Comparison of ENCODE assay signal across 19 cellular contexts in genomic region chr12:49794811-49795653, GRCh38. TPM values are rescaled to one million over a fixed set of nuclear protein-coding genes. Genes with fewer than 3 reads are reported as not detected.
DNase-seq lines count a peak whose midpoint lies in the region; ATAC-seq and TF ChIP-seq lines count a peak whose summit lies in the region.
"Had no signal": no experiment of that assay in that cellular context is flagged by ENCODE, and none has a peak within 500 bp of the region (broad histone marks: within the 10 kb centered on the region; RNA-seq: fewer than 3 reads in every experiment).

No MANE protein-coding gene starts in this region.

- H3K27ac ChIP-seq in breast epithelium (no peak overlapping the region), PC-3 (ENCODE audit: low read length) (no peak overlapping the region)
- H3K27ac ChIP-seq: 22Rv1 had no signal

- H3K9me2 ChIP-seq in PC-3 (replicated peaks; ENCODE audit: low read length): no peaks in the 10 kb centered on the region
- H3K9me2 ChIP-seq: SK-N-SH had no signal

- H3K9me3 ChIP-seq in breast epithelium: no peaks in the 10 kb centered on the region
- no peaks in the 10 kb centered on the region for H3K9me3 ChIP-seq in PC-3 (ENCODE audit: low read length)
- H3K9me3 ChIP-seq: HAP-1, SK-N-SH had no signal

- no peak overlapping the region for H3K9ac ChIP-seq in PC-3 (ENCODE audit: low read length)
- H3K9ac ChIP-seq: SK-N-SH had no signal

- H3K4me3 Mint-ChIP-seq in MCF 10A (ENCODE audit: unreplicated experiment) (no peak overlapping the region), nephron progenitor cell (no peak overlapping the region)
- no peak overlapping the region for H3K4me3 Mint-ChIP-seq in stimulated activated naive B cell treated with anti-CD40 and anti-IgM and Interleukin-4, amounts not matched to agents 10 μg/mL and 1 μg/mL and 100 μg/mL, for 72 hours
- H3K4me3 Mint-ChIP-seq: T-cell had no signal

- peaks cover 17% of the 10 kb centered on the region for H3K36me3 Mint-ChIP-seq in MCF 10A (ENCODE audit: insufficient read depth, unreplicated experiment)
- peaks cover 12% of the 10 kb centered on the region for H3K36me3 Mint-ChIP-seq in nephron progenitor cell (ENCODE audit: low read depth)
- H3K36me3 Mint-ChIP-seq in stimulated activated naive B cell treated with anti-CD40 and anti-IgM and Interleukin-4, amounts not matched to agents 10 μg/mL and 1 μg/mL and 100 μg/mL, for 72 hours: peaks cover 21 to 33% of the 10 kb centered on the region in 2 donors

- H3K27me3 Mint-ChIP-seq in MCF 10A (ENCODE audit: insufficient read depth, unreplicated experiment) (no peaks in the 10 kb centered on the region), nephron progenitor cell (ENCODE audit: low read depth, poor library complexity) (no peaks in the 10 kb centered on the region)
- no peaks in the 10 kb centered on the region for H3K27me3 Mint-ChIP-seq in stimulated activated naive B cell treated with anti-CD40 and anti-IgM and Interleukin-4, amounts not matched to agents 10 μg/mL and 1 μg/mL and 100 μg/mL, for 72 hours
- H3K27me3 Mint-ChIP-seq: T-cell had no signal

- H3K4me3 ChIP-seq in breast epithelium (no peak overlapping the region), PC-3 (ENCODE audit: low read length) (no peak overlapping the region)
- H3K4me3 ChIP-seq: GM12878, HAP-1 had no signal

- no peaks in the 10 kb centered on the region for H3F3A ChIP-seq in PC-3 (ENCODE audit: low read length, unreplicated experiment)

- H3K27me3 ChIP-seq in breast epithelium (no peaks in the 10 kb centered on the region), PC-3 (ENCODE audit: low read length) (no peaks in the 10 kb centered on the region)

- TSS peak; percentile 28 for BruUV-seq in MCF 10A (replicated peaks; lab: Mats Ljungman, UMichigan)
- TSS peak; percentile 16 for BruUV-seq in PC-3 (replicated peaks; lab: Mats Ljungman, UMichigan)

- TF ChIP-seq POLR2A in breast epithelium (IDR thresholded peaks at IDR 0.05): no peak

- H3K36me3 ChIP-seq in breast epithelium: peaks cover 5% of the 10 kb centered on the region
- H3K36me3 ChIP-seq in PC-3 (ENCODE audit: low read depth, low read length): no peaks in the 10 kb centered on the region

- H3K4me1 Mint-ChIP-seq in MCF 10A (ENCODE audit: insufficient read depth, unreplicated experiment) (no peaks in the 10 kb centered on the region), nephron progenitor cell (peaks cover 14% of the 10 kb centered on the region)
- H3K4me1 Mint-ChIP-seq in stimulated activated naive B cell treated with anti-CD40 and anti-IgM and Interleukin-4, amounts not matched to agents 10 μg/mL and 1 μg/mL and 100 μg/mL, for 72 hours: no peaks in the 10 kb centered on the region
- H3K4me1 Mint-ChIP-seq: T-cell had no signal

- no peak overlapping the region for H3K4me2 ChIP-seq in PC-3 (ENCODE audit: low read length)
- H3K4me2 ChIP-seq: SK-N-SH had no signal

- POLR2A ChIA-PET in MCF 10A (lab: Yijun Ruan, JAX) (interaction anchor here (1.1 kb wide), 1 partner anchor 54 kb away, joined by 4 read pairs; the partner anchor contains the start of gene TMBIM6), PC-3 (lab: Charles Lee; ENCODE audit: unreplicated experiment) (no interaction called here)

- ATAC-seq in PC-3 (no peak), HG02610 (IDR thresholded peaks at IDR 0.05; ENCODE audit: unreplicated experiment) (no peak), HG03196 (IDR thresholded peaks at IDR 0.05; ENCODE audit: unreplicated experiment) (no peak)
- ATAC-seq in stimulated activated naive B cell treated with anti-CD40 and anti-IgM and Interleukin-4, amounts not matched to agents 10 μg/mL and 1 μg/mL and 100 μg/mL, for 72 hours (replicated peaks): no peak
- ATAC-seq: GM12878, T-cell had no signal

- no peaks in the 10 kb centered on the region for H3K4me1 ChIP-seq in breast epithelium
- no peaks in the 10 kb centered on the region for H3K4me1 ChIP-seq in PC-3 (ENCODE audit: insufficient read depth, low read length)
- H3K4me1 ChIP-seq: HAP-1 had no signal

- H3K9me3 Mint-ChIP-seq in MCF 10A (ENCODE audit: unreplicated experiment) (no peaks in the 10 kb centered on the region), nephron progenitor cell (no peaks in the 10 kb centered on the region)
- no peaks in the 10 kb centered on the region for H3K9me3 Mint-ChIP-seq in stimulated activated naive B cell treated with anti-CD40 and anti-IgM and Interleukin-4, amounts not matched to agents 10 μg/mL and 1 μg/mL and 100 μg/mL, for 72 hours
- H3K9me3 Mint-ChIP-seq: T-cell had no signal

- TF ChIP-seq CTCF in MCF 10A (IDR thresholded peaks at IDR 0.05; ENCODE audit: unreplicated experiment) (no peak), breast epithelium (IDR thresholded peaks at IDR 0.05) (no peak), PC-3 (conservative IDR thresholded peaks at IDR 0.05; ENCODE audit: low read depth, low read length) (no peak), nephron progenitor cell (IDR thresholded peaks at IDR 0.05) (no peak)

- intact Hi-C loops in MCF 10A (cut with micrococcal nuclease): no loop called here
- intact Hi-C loops in breast epithelium (cut with DNase I; ENCODE audit: low total_unique reads): no loop called here
- intact Hi-C loops in PC-3 (cut with micrococcal nuclease): no loop called here

- no peak overlapping the region for H3K27ac Mint-ChIP-seq in MCF 10A (ENCODE audit: low read depth, unreplicated experiment)
- H3K27ac Mint-ChIP-seq in nephron progenitor cell: peak overlapping the region; percentile 36
- H3K27ac Mint-ChIP-seq in stimulated activated naive B cell treated with anti-CD40 and anti-IgM and Interleukin-4, amounts not matched to agents 10 μg/mL and 1 μg/mL and 100 μg/mL, for 72 hours: peak overlapping the region; percentile 43
- H3K27ac Mint-ChIP-seq: T-cell had no signal

- DNase-seq in MCF 10A (ENCODE audit: unreplicated experiment) (no peak), breast epithelium (ENCODE audit: low spot score in 2 of 2) (no peak), PC-3 (no peak), nephron progenitor cell (no peak)
- DNase-seq in stimulated activated naive B cell treated with anti-CD40 and anti-IgM and Interleukin-4, amounts not matched to agents 10 μg/mL and 1 μg/mL and 100 μg/mL, for 72 hours: no peak
- no peak for DNase-seq in stimulated activated CD4-positive, alpha-beta T cell treated with anti-CD3 and anti-CD28 coated beads, Interleukin-2, amount 100 ng/mL, for 24 hours
- DNase-seq: COR-L47, GDM1, NCI-H1105, NCI-H1694, NCI-H2081 treated with DMSO at 0.1 percent for 48 hours, SHP77 treated with DMSO at 0.1 percent for 48 hours, SK-N-SH, T-cell had no signal

- CTCF ChIA-PET in MCF 10A (lab: Yijun Ruan, JAX) (no interaction called here), PC-3 (lab: Charles Lee) (no interaction called here)

- H3K79me2 ChIP-seq in PC-3 (ENCODE audit: low read length): no peaks in the 10 kb centered on the region

- no peaks in the 10 kb centered on the region for H4K20me1 ChIP-seq in PC-3 (ENCODE audit: low read length)

- H2AFZ ChIP-seq in PC-3 (ENCODE audit: low read length): no peak overlapping the region

RNA-seq across cellular contexts. Expression of gene NCKAP5L, which starts 33.2 kb away (rescaled TPM):
- total RNA-seq in MCF 10A (2022) (19.9 and 23.1 TPM in 2 replicates), breast epithelium (10 to 100 TPM; 11.4 to 15.8 (median 12.1) TPM), PC-3 (2014; rRNA removed) (13.3 and 14.2 TPM in 2 replicates)

RNA-seq across cellular contexts. Expression of gene BCDIN3D, which starts 47.9 kb away (rescaled TPM):
- 6.2 and 8.2 TPM in 2 replicates for total RNA-seq in MCF 10A (2022)
- 1 to 10 TPM; 2.2 to 6.0 (median 3.9) TPM for total RNA-seq in breast epithelium
- 4.5 and 5.4 TPM in 2 replicates for total RNA-seq in PC-3 (2014; rRNA removed)

RNA-seq across cellular contexts. Expression of gene TMBIM6, which starts 53.7 kb away (rescaled TPM):
- total RNA-seq in MCF 10A (2022) (517 and 606 TPM in 2 replicates), breast epithelium (100 to 1,000 TPM; 364 to 620 (median 409) TPM), PC-3 (2014; rRNA removed) (396 and 402 TPM in 2 replicates)
